ENCODE assay signal across 21 cellular contexts in genomic region chr10:78937388-78937787, GRCh38.
DNase-seq lines count a peak whose midpoint lies in the region; ATAC-seq, FAIRE-seq and TF ChIP-seq lines count a peak whose summit lies in the region.
"Had no signal": no experiment of that assay in that cellular context is flagged by ENCODE, and none has a peak within 500 bp of the region (broad histone marks: within the 10 kb centered on the region; RNA-seq: fewer than 3 reads in every experiment).

No MANE protein-coding gene starts in this region.

- H3K9me3 ChIP-seq in K562 (replicated peaks; ENCODE audit: control insufficient read depth, insufficient read depth, low read depth, low read length) (no peaks in the 10 kb centered on the region), stomach smooth muscle (ENCODE audit: control insufficient read depth in 2 of 2, low read length in 2 of 2) (no peaks in the 10 kb centered on the region), heart right ventricle (no peaks in the 10 kb centered on the region)

- no peak overlapping the region for H3K4me2 ChIP-seq in K562 (ENCODE audit: insufficient read depth, low read length)
- H3K4me2 ChIP-seq: KMS-11 had no signal

- no peaks in the 10 kb centered on the region for H3K36me3 ChIP-seq in K562 (ENCODE audit: control insufficient read depth, insufficient read depth, low read length)
- H3K36me3 ChIP-seq in stomach smooth muscle (ENCODE audit: control insufficient read depth in 2 of 2, insufficient read depth in 2 of 2, low read length in 2 of 2) = no peaks in the 10 kb centered on the region
- no peaks in the 10 kb centered on the region for H3K36me3 ChIP-seq in heart right ventricle

- no peak for ATAC-seq in K562
- no peak for ATAC-seq in HG02970 (IDR thresholded peaks at IDR 0.05; ENCODE audit: low FRiP score, unreplicated experiment)
- ATAC-seq in heart right ventricle = no peak
- ATAC-seq: CD8-positive, alpha-beta T cell had no signal

- TF ChIP-seq RAD21 in K562 (CRISPR knock-in tag; conservative IDR thresholded peaks at IDR 0.05 in 1 of 2, IDR thresholded peaks at IDR 0.05 in 1 of 2) = no peak

- no peak overlapping the region for H2AFZ ChIP-seq in K562 (ENCODE audit: low read depth, low read length)
- H2AFZ ChIP-seq: parathyroid adenoma had no signal

- H3K4me3 ChIP-seq in K562 (no peak overlapping the region), stomach smooth muscle (ENCODE audit: low read length in 2 of 2) (no peak overlapping the region), heart right ventricle (no peak overlapping the region)

- TF ChIP-seq POLR2A in K562 (conservative IDR thresholded peaks at IDR 0.05) = no peak

- BruUV-seq in K562 (replicated peaks; lab: Mats Ljungman, UMichigan) = no TSS peak

- 39% methylated on average over 5 of the region's 5 CpGs for WGBS in K562 (ENCODE audit: insufficient coverage, low coverage, missing lambda C conversion rate)
- 88 to 96% methylated on average over 5 of the region's 5 CpGs for WGBS in heart right ventricle, 2 donors

- FAIRE-seq in K562 (lab: Jason Lieb, UNC) = peak; percentile 48
- FAIRE-seq: kidney had no signal

- peaks cover 5 to 17% of the 10 kb centered on the region in 2 experiments for H3K4me1 ChIP-seq in K562 (replicated peaks in 1 of 2; ENCODE audit: control insufficient read depth in 2 of 2, insufficient read depth in 2 of 2, low read length in 2 of 2)
- peaks cover 32% of the 10 kb centered on the region for H3K4me1 ChIP-seq in stomach smooth muscle (ENCODE audit: control insufficient read depth, insufficient read depth, low read length)
- peaks cover 0 to 38% (median 10%) of the 10 kb centered on the region in 9 donors for H3K4me1 ChIP-seq in heart right ventricle

- no peak for TF ChIP-seq EP300 in K562 (IDR thresholded peaks at IDR 0.05; ENCODE audit: low read length)

- H3K9ac ChIP-seq in K562 (ENCODE audit: insufficient read depth in 1 of 2, low read depth in 2 of 2, low read length in 2 of 2) (no peak overlapping the region), stomach smooth muscle (ENCODE audit: low read length in 2 of 2) (peak overlapping the region in 1 of 2 donors; percentile 47)
- H3K9ac ChIP-seq: KMS-11, parathyroid adenoma had no signal

- no peaks in the 10 kb centered on the region for H3K9me1 ChIP-seq in K562 (ENCODE audit: control insufficient read depth, insufficient read depth, low read length)

- H3K79me2 ChIP-seq in K562 (ENCODE audit: control insufficient read depth, insufficient read depth, low read length) = no peaks in the 10 kb centered on the region
- H3K79me2 ChIP-seq: parathyroid adenoma had no signal

- no peak for TF ChIP-seq CTCF in K562 (IDR thresholded peaks at IDR 0.05 in 2 of 3, conservative IDR thresholded peaks at IDR 0.05 in 1 of 3; ENCODE audit: insufficient read depth in 2 of 3, low read depth in 1 of 3, low read length in 3 of 3)
- TF ChIP-seq CTCF in heart right ventricle (IDR thresholded peaks at IDR 0.05) = no peak

- intact Hi-C loops in K562 (cut with micrococcal nuclease) (loop anchor here (1.0 to 2.0 kb wide), 2 partner anchors 129 to 258 kb away; no protein-coding TSS in a partner anchor), heart right ventricle (cut with DNase I) (loop anchor here in 1 of 10 donors (10.0 kb wide), 1 partner anchor 257 kb away; no protein-coding TSS in a partner anchor)

- H3K27me3 ChIP-seq in K562 (ENCODE audit: control insufficient read depth in 2 of 2, insufficient read depth in 2 of 2, low read length in 2 of 2) = peaks cover 26 to 39% of the 10 kb centered on the region in 2 experiments
- no peaks in the 10 kb centered on the region for H3K27me3 ChIP-seq in stomach smooth muscle (ENCODE audit: control insufficient read depth in 1 of 2, insufficient read depth in 2 of 2, low read length in 2 of 2)
- no peaks in the 10 kb centered on the region for H3K27me3 ChIP-seq in heart right ventricle

- H4K20me1 ChIP-seq in K562 (replicated peaks; ENCODE audit: control insufficient read depth, insufficient read depth, low read length) = no peaks in the 10 kb centered on the region; the same call in none of the 2 replicates

- CTCF ChIA-PET in K562 (lab: Yijun Ruan, JAX; ENCODE audit: low intra/inter-chr PET ratio) = interaction anchor here (0.6 to 1.7 kb wide), 2 partner anchors 258 to 259 kb away, joined by 3 to 5 read pairs; no protein-coding TSS in a partner anchor

- POLR2A ChIA-PET in K562 (lab: Yijun Ruan, JAX) = interaction anchor here (0.5 to 1.2 kb wide), 2 partner anchors 19 to 258 kb away, joined by 3 to 4 read pairs; no protein-coding TSS in a partner anchor

- peak; percentile 44 for DNase-seq in KBM-7
- DNase-seq in K562 (ENCODE audit: extremely low read depth in 1 of 4, low spot score in 3 of 4) = no peak
- DNase-seq in iris pigment epithelial cell (ENCODE audit: low read depth) = peak; percentile 35
- no peak for DNase-seq in heart right ventricle
- no peak for DNase-seq in NCI-H1417 (lab: John Stamatoyannopoulos, UW)
- DNase-seq: amygdala; central memory CD4-positive, alpha-beta T cell; DMS79; effector memory CD4-positive, alpha-beta T cell; hippocampal formation; NCI-H2107; NCI-H510A; SHP77 treated with DMSO at 0.1 percent for 48 hours; stimulated activated CD4-positive, alpha-beta T cell treated with anti-CD3 and anti-CD28 coated beads, Interleukin-2, amount 100 ng/mL, for 48 hours; T-helper 1 cell had no signal

- in situ Hi-C loops in KBM-7 (cut with MboI; ENCODE audit: low pct_unique_long_range_greater_than_20kb, low sequenced_read_pairs) (no loop called here), K562 (cut with MboI) (loop anchor here (5.0 kb wide), 1 partner anchor 260 kb away; no protein-coding TSS in a partner anchor)

- no peak overlapping the region for H3K27ac ChIP-seq in K562 (ENCODE audit: extremely low read depth, low read depth, low read length)
- peak overlapping the region; percentile 49 for H3K27ac ChIP-seq in stomach smooth muscle (ENCODE audit: low read length)
- H3K27ac ChIP-seq in heart right ventricle = no peak overlapping the region
- H3K27ac ChIP-seq: KMS-11, parathyroid adenoma had no signal

TF ChIP-seq in K562, 482 proteins besides CTCF, POLR2A, EP300 and RAD21:
- TF ChIP-seq ZNF699 (CRISPR knock-in tag; IDR thresholded peaks at IDR 0.05; ENCODE audit: insufficient replicate concordance) (no peak), CEBPG (CRISPR knock-in tag; IDR thresholded peaks at IDR 0.05) (0 out of 2 replicates have a peak, but pooled peaks have one; percentile 26), CEBPG (tag; conservative IDR thresholded peaks at IDR 0.05 in 1 of 2, IDR thresholded peaks at IDR 0.05 in 1 of 2) (no peak), SMAD3 (CRISPR knock-in tag; conservative IDR thresholded peaks at IDR 0.05) (no peak)

Comparison
In these comparisons a context has a peak if more than half of its experiments do, and no peak if none do; other contexts are left out.
1. DNase-seq: peak in KBM-7 (single experiment) and iris pigment epithelial cell (single experiment); none in K562 (0 of 4), heart right ventricle (0 of 2) and NCI-H1417 (0 of 3).